1 cellular context compared by ENCODE assay signal in the genomic region with DNA sequence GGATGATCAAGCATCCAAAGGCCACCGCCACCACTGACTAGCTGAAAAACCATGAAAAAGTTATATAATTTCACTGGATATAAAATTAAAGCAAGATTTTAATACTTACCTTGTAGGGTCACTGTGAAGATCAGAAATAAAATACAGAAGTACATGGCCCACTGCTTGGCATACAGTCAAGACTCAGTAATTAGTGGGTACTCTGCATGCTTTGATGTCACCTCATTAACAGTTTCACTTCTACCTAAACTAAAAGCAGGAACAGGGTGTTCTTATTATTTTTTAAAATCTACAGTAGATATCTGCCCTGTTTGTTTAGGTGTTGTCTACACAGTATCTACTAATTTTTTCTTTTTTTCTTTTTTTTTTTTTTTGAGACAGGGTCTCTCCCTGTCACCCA.
A peak's percentile ranks its signal among the peaks of the same experiment; 100 is the strongest.
TF ChIP-seq lines count a peak whose summit lies in the region.

No MANE protein-coding gene starts in this region.

TF ChIP-seq in GM12878, 131 proteins besides CTCF, POLR2A, EP300 and RAD21 (continued from another document):
- TF ChIP-seq WRNIP1 (IDR thresholded peaks at IDR 0.05; ENCODE audit: borderline replicate concordance, low read depth, low read length) (no peak), MTA2 (IDR thresholded peaks at IDR 0.05; ENCODE audit: low read depth) (peak; percentile 76), BCL11A (IDR thresholded peaks at IDR 0.05; ENCODE audit: low read depth, low read length) (peak; percentile 41; the same call in 1 of the 2 replicates), ZNF274 (IDR thresholded peaks at IDR 0.05; ENCODE audit: insufficient read depth, insufficient read length) (no peak), CREB1 (IDR thresholded peaks at IDR 0.05; ENCODE audit: low read depth) (no peak), BMI1 (IDR thresholded peaks at IDR 0.05; ENCODE audit: borderline replicate concordance) (no peak), RFX5 (IDR thresholded peaks at IDR 0.05; ENCODE audit: low read depth, low read length) (no peak)
- TF ChIP-seq, protein P1, sequence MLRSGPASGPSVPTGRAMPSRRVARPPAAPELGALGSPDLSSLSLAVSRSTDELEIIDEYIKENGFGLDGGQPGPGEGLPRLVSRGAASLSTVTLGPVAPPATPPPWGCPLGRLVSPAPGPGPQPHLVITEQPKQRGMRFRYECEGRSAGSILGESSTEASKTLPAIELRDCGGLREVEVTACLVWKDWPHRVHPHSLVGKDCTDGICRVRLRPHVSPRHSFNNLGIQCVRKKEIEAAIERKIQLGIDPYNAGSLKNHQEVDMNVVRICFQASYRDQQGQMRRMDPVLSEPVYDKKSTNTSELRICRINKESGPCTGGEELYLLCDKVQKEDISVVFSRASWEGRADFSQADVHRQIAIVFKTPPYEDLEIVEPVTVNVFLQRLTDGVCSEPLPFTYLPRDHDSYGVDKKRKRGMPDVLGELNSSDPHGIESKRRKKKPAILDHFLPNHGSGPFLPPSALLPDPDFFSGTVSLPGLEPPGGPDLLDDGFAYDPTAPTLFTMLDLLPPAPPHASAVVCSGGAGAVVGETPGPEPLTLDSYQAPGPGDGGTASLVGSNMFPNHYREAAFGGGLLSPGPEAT (IDR thresholded peaks at IDR 0.05; ENCODE audit: low read depth) = no peak
TF ChIP-seq in GM12878: peak in this region for 2.
